8 cellular contexts compared by ENCODE assay signal in the genomic region with DNA sequence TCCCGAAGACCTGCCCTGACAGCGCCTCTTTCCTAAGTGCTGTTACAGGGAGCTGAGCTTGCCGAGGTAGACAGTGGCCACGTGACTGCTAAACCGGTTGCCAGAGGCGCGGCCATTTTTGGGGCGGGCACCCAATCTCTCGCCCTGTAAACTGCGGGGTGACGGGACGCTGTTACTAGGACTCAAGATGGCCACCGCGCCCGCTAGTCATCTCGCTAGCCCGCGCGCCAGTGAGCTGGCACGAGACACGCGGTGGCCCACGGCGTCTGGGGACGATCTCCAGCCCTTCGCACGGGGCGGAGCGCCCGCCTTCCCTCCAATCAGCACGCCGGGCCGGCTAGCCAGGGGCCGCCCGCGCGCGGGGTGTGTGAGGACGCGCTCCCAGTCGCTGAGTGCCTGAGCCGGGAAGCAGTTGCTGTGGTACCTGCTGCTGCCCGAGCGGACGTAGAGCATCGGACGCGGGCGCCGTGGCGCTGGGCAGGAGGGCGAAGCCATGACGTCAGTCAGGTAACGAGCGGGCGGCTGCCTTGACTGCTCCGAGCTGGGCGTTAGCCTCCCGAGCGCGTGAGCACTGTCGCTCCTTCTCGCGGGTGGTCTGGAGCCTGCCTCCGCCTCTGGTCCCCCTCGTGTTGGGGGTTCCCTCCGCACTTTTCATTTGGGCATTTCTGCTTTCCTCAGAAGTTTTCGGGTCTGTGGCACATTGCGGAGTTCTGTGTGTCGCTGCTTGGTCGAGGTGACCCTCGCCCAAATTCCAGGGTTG. TPM values are rescaled to one million over a fixed set of nuclear protein-coding genes. Genes with fewer than 3 reads are reported as not detected.
DNase-seq lines count a peak whose midpoint lies in the region; ATAC-seq lines count a peak whose summit lies in the region.

No MANE protein-coding gene starts in this region.

- no peaks in the 10 kb centered on the region for H3K9me3 Mint-ChIP-seq in activated CD4-positive, alpha-beta T cell treated with anti-CD3 and anti-CD28 coated beads, Interleukin-2, amount 10 ng/mL, durations not matched to agents 7 days and 5 days

- ATAC-seq in GM19351 (IDR thresholded peaks at IDR 0.05; ENCODE audit: unreplicated experiment) (peak; percentile 83), HG03520 (IDR thresholded peaks at IDR 0.05; ENCODE audit: unreplicated experiment) (peak; percentile 87), left lobe of liver (peak; percentile 89)

- POLR2A ChIA-PET in activated CD4-positive, alpha-beta T cell treated with anti-CD3 and anti-CD28 coated beads, Interleukin-2, amount 10 ng/mL, durations not matched to agents 7 days and 5 days (lab: Charles Lee) = interaction anchor here (0.6 kb wide), 1 partner anchor 14 kb away, joined by 4 read pairs; no protein-coding TSS in a partner anchor

- H3K27me3 Mint-ChIP-seq in activated CD4-positive, alpha-beta T cell treated with anti-CD3 and anti-CD28 coated beads, Interleukin-2, amount 10 ng/mL, durations not matched to agents 7 days and 5 days = no peaks in the 10 kb centered on the region

- peaks cover 40% of the 10 kb centered on the region for H3K4me1 Mint-ChIP-seq in activated CD4-positive, alpha-beta T cell treated with anti-CD3 and anti-CD28 coated beads, Interleukin-2, amount 10 ng/mL, durations not matched to agents 7 days and 5 days

- peaks cover 5% of the 10 kb centered on the region for H3K36me3 Mint-ChIP-seq in activated CD4-positive, alpha-beta T cell treated with anti-CD3 and anti-CD28 coated beads, Interleukin-2, amount 10 ng/mL, durations not matched to agents 7 days and 5 days (ENCODE audit: low read depth)

- peak overlapping the region; percentile 89 for H3K4me3 Mint-ChIP-seq in activated CD4-positive, alpha-beta T cell treated with anti-CD3 and anti-CD28 coated beads, Interleukin-2, amount 10 ng/mL, durations not matched to agents 7 days and 5 days

- H3K27ac Mint-ChIP-seq in activated CD4-positive, alpha-beta T cell treated with anti-CD3 and anti-CD28 coated beads, Interleukin-2, amount 10 ng/mL, durations not matched to agents 7 days and 5 days = peak overlapping the region; percentile 98

- DNase-seq in C1 segment of cervical spinal cord (lab: John Stamatoyannopoulos, UW) (peak; percentile 42 to 95 (median 86)), NCI-H526 treated with DMSO at 0.1 percent for 48 hours (lab: John Stamatoyannopoulos, UW) (peak; percentile 90), cortex of kidney (lab: John Stamatoyannopoulos, UW) (peak; percentile 44), left lobe of liver (ENCODE audit: low spot score) (peak; percentile 99)
- DNase-seq in activated CD4-positive, alpha-beta T cell treated with anti-CD3 and anti-CD28 coated beads, Interleukin-2, amount 10 ng/mL, durations not matched to agents 7 days and 5 days = peak; percentile 98
- peak; percentile 96 to 97 for DNase-seq in stimulated activated CD4-positive, alpha-beta T cell treated with anti-CD3 and anti-CD28 coated beads, Interleukin-2, amount 100 ng/mL, for 24 hours

- CTCF ChIA-PET in activated CD4-positive, alpha-beta T cell treated with anti-CD3 and anti-CD28 coated beads, Interleukin-2, amount 10 ng/mL, durations not matched to agents 7 days and 5 days (lab: Charles Lee) = interaction anchor here (0.6 to 1.2 kb wide), 5 partner anchors 10 to 84 kb away, joined by 3 read pairs; no protein-coding TSS in a partner anchor

RNA-seq across cellular contexts. Expression of gene ADK, which starts 25.5 kb away (rescaled TPM):
- total RNA-seq in activated CD4-positive, alpha-beta T cell treated with anti-CD3 and anti-CD28 coated beads, Interleukin-2, amount 10 ng/mL, durations not matched to agents 7 days and 5 days = 10 to 100 TPM; 36.8 to 38.5 TPM
- 76.2 TPM for total RNA-seq in left lobe of liver

RNA-seq across cellular contexts. Expression of gene AP3M1, which starts 25.9 kb away (rescaled TPM):
- 10 to 100 TPM; 42.0 to 50.5 TPM for total RNA-seq in activated CD4-positive, alpha-beta T cell treated with anti-CD3 and anti-CD28 coated beads, Interleukin-2, amount 10 ng/mL, durations not matched to agents 7 days and 5 days
- 14.6 TPM for total RNA-seq in left lobe of liver

Comparison
In these comparisons a context has a peak if more than half of its experiments do, and no peak if none do; other contexts are left out.
1. Peak in every context shown above with its lines: DNase-seq and ATAC-seq.
2. DNase-seq: peak in every context shown above with its lines; median percentile 99 in left lobe of liver; 98 in activated CD4-positive, alpha-beta T cell treated with anti-CD3 and anti-CD28 coated beads, Interleukin-2, amount 10 ng/mL, durations not matched to agents 7 days and 5 days; 96 in stimulated activated CD4-positive, alpha-beta T cell treated with anti-CD3 and anti-CD28 coated beads, Interleukin-2, amount 100 ng/mL, for 24 hours; 90 in NCI-H526 treated with DMSO at 0.1 percent for 48 hours; 86 in C1 segment of cervical spinal cord; 44 in cortex of kidney.